20 cellular contexts compared by ENCODE assay signal in the genomic region with DNA sequence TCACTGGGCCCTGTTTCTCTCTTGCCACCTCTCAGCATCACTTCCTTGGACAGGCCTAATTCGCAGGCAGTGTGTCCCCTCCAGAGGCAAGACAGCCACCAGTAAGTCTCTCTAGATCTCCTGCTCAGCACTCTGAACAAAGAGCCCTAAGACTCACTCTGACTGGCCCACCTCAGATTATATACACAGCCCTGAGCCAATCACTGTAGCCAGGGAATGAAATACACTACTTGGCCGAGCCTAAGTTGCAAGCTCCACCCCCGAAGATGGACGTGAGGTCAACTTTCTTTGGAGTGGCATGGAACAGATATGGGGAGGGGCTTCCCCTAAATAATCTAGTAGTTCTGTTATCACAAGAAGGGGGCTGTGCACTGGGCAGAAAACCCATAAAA. TPM values are rescaled to one million over a fixed set of nuclear protein-coding genes. Genes with fewer than 3 reads are reported as not detected.
DNase-seq lines count a peak whose midpoint lies in the region; ATAC-seq and TF ChIP-seq lines count a peak whose summit lies in the region.
"Had no signal": no experiment of that assay in that cellular context is flagged by ENCODE, and none has a peak within 500 bp of the region (broad histone marks: within the 10 kb centered on the region; RNA-seq: fewer than 3 reads in every experiment).

No MANE protein-coding gene starts in this region.

- no peaks in the 10 kb centered on the region for H3K27me3 ChIP-seq in neutrophil

- H3K27ac Mint-ChIP-seq in activated naive CD8-positive, alpha-beta T cell treated with anti-CD3 and anti-CD28 coated beads, Interleukin-2, amount 10 ng/mL, durations not matched to agents 7 days and 5 days: peak overlapping the region; percentile 1
- no peak overlapping the region for H3K27ac Mint-ChIP-seq in activated naive CD8-positive, alpha-beta T cell treated with anti-CD3 and anti-CD28 coated beads for 36 hours

- POLR2A ChIA-PET in activated naive CD8-positive, alpha-beta T cell treated with anti-CD3 and anti-CD28 coated beads, Interleukin-2, amount 10 ng/mL, durations not matched to agents 7 days and 5 days (lab: Charles Lee): no interaction called here

- peak overlapping the region; percentile 85 for H3K27ac ChIP-seq in neutrophil

- TF ChIP-seq CTCF in fibroblast of mammary gland (conservative IDR thresholded peaks at IDR 0.05; ENCODE audit: control insufficient read depth, insufficient read depth, low read depth, low read length): no peak
- TF ChIP-seq CTCF in neutrophil (IDR thresholded peaks at IDR 0.05): no peak
- TF ChIP-seq CTCF in foreskin fibroblast (IDR thresholded peaks at IDR 0.05; ENCODE audit: low read depth, low read length): no peak

- DNase-seq in activated naive CD8-positive, alpha-beta T cell treated with anti-CD3 and anti-CD28 coated beads, Interleukin-2, amount 10 ng/mL, durations not matched to agents 7 days and 5 days: no peak
- DNase-seq in activated naive CD8-positive, alpha-beta T cell treated with anti-CD3 and anti-CD28 coated beads for 36 hours: no peak
- DNase-seq in OCI-M1 (lab: John Stamatoyannopoulos, UW) (peak; percentile 19), fibroblast of mammary gland (ENCODE audit: low read depth) (peak; percentile 6), activated T-cell treated with anti-CD3 and anti-CD28 coated beads for 4 hours (no peak), left colon (no peak), foreskin fibroblast (no peak)
- DNase-seq: DMS79 treated with DMSO at 0.1 percent for 48 hours, GDM1, Karpas-422, NCI-H1105, NCI-H1694, NCI-H2107, NCI-H345, NCI-H526, RPMI8226, SIG-M5 had no signal

- peaks cover 52 to 53% of the 10 kb centered on the region in 2 experiments for H3K4me1 ChIP-seq in neutrophil (ENCODE audit: control insufficient read depth in 1 of 2, insufficient read depth in 1 of 2, low read depth in 1 of 2, low read length in 1 of 2)

- ATAC-seq in activated naive CD8-positive, alpha-beta T cell treated with anti-CD3 and anti-CD28 coated beads, Interleukin-2, amount 10 ng/mL, durations not matched to agents 7 days and 5 days (ENCODE audit: low read depth): peak; percentile 11
- no peak for ATAC-seq in left colon

- no peaks in the 10 kb centered on the region for H3K9me3 Mint-ChIP-seq in activated naive CD8-positive, alpha-beta T cell treated with anti-CD3 and anti-CD28 coated beads, Interleukin-2, amount 10 ng/mL, durations not matched to agents 7 days and 5 days
- H3K9me3 Mint-ChIP-seq in activated naive CD8-positive, alpha-beta T cell treated with anti-CD3 and anti-CD28 coated beads for 36 hours: no peaks in the 10 kb centered on the region

- intact Hi-C loops in left colon (cut with DNase I, micrococcal nuclease): no loop called here

- no peak overlapping the region for H3K4me3 ChIP-seq in fibroblast of mammary gland (ENCODE audit: control insufficient read depth, low read depth, low read length)
- H3K4me3 ChIP-seq in neutrophil (ENCODE audit: low read depth in 1 of 2, low read length in 1 of 2): no peak overlapping the region
- no peak overlapping the region for H3K4me3 ChIP-seq in foreskin fibroblast (ENCODE audit: low read depth in 1 of 2, low read length in 2 of 2)

- no peak overlapping the region for H3K4me3 Mint-ChIP-seq in activated naive CD8-positive, alpha-beta T cell treated with anti-CD3 and anti-CD28 coated beads, Interleukin-2, amount 10 ng/mL, durations not matched to agents 7 days and 5 days
- H3K4me3 Mint-ChIP-seq in activated naive CD8-positive, alpha-beta T cell treated with anti-CD3 and anti-CD28 coated beads for 36 hours: no peak overlapping the region

- H3K36me3 Mint-ChIP-seq in activated naive CD8-positive, alpha-beta T cell treated with anti-CD3 and anti-CD28 coated beads, Interleukin-2, amount 10 ng/mL, durations not matched to agents 7 days and 5 days: no peaks in the 10 kb centered on the region
- no peaks in the 10 kb centered on the region for H3K36me3 Mint-ChIP-seq in activated naive CD8-positive, alpha-beta T cell treated with anti-CD3 and anti-CD28 coated beads for 36 hours

- peaks cover 52% of the 10 kb centered on the region for H3K36me3 ChIP-seq in neutrophil

- H3K4me1 Mint-ChIP-seq in activated naive CD8-positive, alpha-beta T cell treated with anti-CD3 and anti-CD28 coated beads, Interleukin-2, amount 10 ng/mL, durations not matched to agents 7 days and 5 days: peaks cover 23% of the 10 kb centered on the region
- peaks cover 22% of the 10 kb centered on the region for H3K4me1 Mint-ChIP-seq in activated naive CD8-positive, alpha-beta T cell treated with anti-CD3 and anti-CD28 coated beads for 36 hours

- peaks cover 34% of the 10 kb centered on the region for H3K27me3 Mint-ChIP-seq in activated naive CD8-positive, alpha-beta T cell treated with anti-CD3 and anti-CD28 coated beads, Interleukin-2, amount 10 ng/mL, durations not matched to agents 7 days and 5 days
- H3K27me3 Mint-ChIP-seq in activated naive CD8-positive, alpha-beta T cell treated with anti-CD3 and anti-CD28 coated beads for 36 hours: peaks cover 56% of the 10 kb centered on the region

- H3K9me3 ChIP-seq in neutrophil: no peaks in the 10 kb centered on the region

RNA-seq across cellular contexts. Expression of gene BPI, which starts 4.1 kb away (rescaled TPM):
- total RNA-seq in activated naive CD8-positive, alpha-beta T cell treated with anti-CD3 and anti-CD28 coated beads, Interleukin-2, amount 10 ng/mL, durations not matched to agents 7 days and 5 days: not detected
- not detected for total RNA-seq in activated naive CD8-positive, alpha-beta T cell treated with anti-CD3 and anti-CD28 coated beads for 36 hours
- not detected for total RNA-seq in left colon
- total RNA-seq: A172, H1 had no signal

RNA-seq across cellular contexts. Expression of gene LBP, which starts 38.2 kb away (rescaled TPM):
- not detected for total RNA-seq in activated naive CD8-positive, alpha-beta T cell treated with anti-CD3 and anti-CD28 coated beads, Interleukin-2, amount 10 ng/mL, durations not matched to agents 7 days and 5 days
- total RNA-seq in activated naive CD8-positive, alpha-beta T cell treated with anti-CD3 and anti-CD28 coated beads for 36 hours: not detected
- total RNA-seq in left colon: not detected
- total RNA-seq: A172 had no signal

RNA-seq across cellular contexts. Expression of gene KIAA1755, which starts 47.5 kb away (rescaled TPM):
- not detected for total RNA-seq in activated naive CD8-positive, alpha-beta T cell treated with anti-CD3 and anti-CD28 coated beads, Interleukin-2, amount 10 ng/mL, durations not matched to agents 7 days and 5 days
- total RNA-seq in activated naive CD8-positive, alpha-beta T cell treated with anti-CD3 and anti-CD28 coated beads for 36 hours: not detected
- 1 to 10 TPM in 1 of 2 donors, under 1 TPM in 1; 0.34 to 2.5 TPM for total RNA-seq in left colon
- total RNA-seq: H1 had no signal

Comparison
In these comparisons a context has a peak if more than half of its experiments do, and no peak if none do; other contexts are left out.
1. DNase-seq: peak in OCI-M1 (single experiment) and fibroblast of mammary gland (single experiment); none in activated naive CD8-positive, alpha-beta T cell treated with anti-CD3 and anti-CD28 coated beads, Interleukin-2, amount 10 ng/mL, durations not matched to agents 7 days and 5 days (single experiment), activated naive CD8-positive, alpha-beta T cell treated with anti-CD3 and anti-CD28 coated beads for 36 hours (single experiment), activated T-cell treated with anti-CD3 and anti-CD28 coated beads for 4 hours (single experiment), left colon (0 of 2) and foreskin fibroblast (0 of 2).